Comparison of ENCODE assay signal across 11 cellular contexts in the genomic region with DNA sequence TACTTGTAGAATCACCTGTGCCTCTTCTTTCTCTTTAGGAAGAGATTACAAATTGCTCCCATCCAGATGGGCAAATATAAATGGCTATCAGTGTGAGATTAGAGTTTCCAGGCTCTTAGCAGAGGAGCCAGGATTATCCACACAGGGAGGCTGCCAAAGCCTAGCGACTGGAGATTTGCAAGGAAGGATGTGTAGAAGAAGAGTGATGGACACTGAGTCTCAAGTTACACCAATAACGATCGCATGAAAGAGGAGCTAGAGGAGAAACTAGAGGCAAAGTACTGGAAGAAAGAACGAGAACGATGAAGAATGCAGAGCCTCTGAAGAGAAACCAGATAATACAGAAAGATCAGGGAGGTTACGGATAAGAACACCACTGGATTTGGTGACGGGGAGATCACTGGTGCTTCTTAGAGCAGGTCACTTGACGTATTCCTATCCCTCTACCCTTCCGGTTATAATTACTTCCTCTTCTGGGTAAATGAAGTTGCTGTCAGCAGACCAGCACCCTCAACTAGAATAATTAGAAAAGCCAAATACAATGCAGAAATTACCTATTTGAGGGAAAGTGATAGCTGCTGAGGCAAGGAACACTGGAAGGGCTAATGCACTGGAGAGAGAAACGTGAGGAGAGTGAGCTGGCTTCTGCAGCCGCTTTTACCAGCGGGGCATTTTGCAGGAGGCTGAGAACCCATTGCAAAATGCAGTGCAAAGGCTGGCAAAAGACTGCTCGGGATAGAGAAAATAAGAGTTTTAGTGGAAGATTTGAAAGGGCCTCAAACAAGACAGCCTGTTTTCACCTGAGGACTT.
A peak's percentile ranks its signal among the peaks of the same experiment; 100 is the strongest.
DNase-seq lines count a peak whose midpoint lies in the region; ATAC-seq, FAIRE-seq and TF ChIP-seq lines count a peak whose summit lies in the region.
"Had no signal": no experiment of that assay in that cellular context is flagged by ENCODE, and none has a peak within 500 bp of the region (broad histone marks: within the 10 kb centered on the region; RNA-seq: fewer than 3 reads in every experiment).

No MANE protein-coding gene starts in this region.

- H3K36me3 ChIP-seq in colonic mucosa (no peaks in the 10 kb centered on the region), neutrophil (no peaks in the 10 kb centered on the region), tibial nerve (no peaks in the 10 kb centered on the region)

- H3K4me3 ChIP-seq in colonic mucosa (no peak overlapping the region), neutrophil (ENCODE audit: low read depth in 1 of 2, low read length in 1 of 2) (peak overlapping the region; percentile 41 to 42), tibial nerve (no peak overlapping the region)

- H3K4me1 ChIP-seq in colonic mucosa (peaks cover 5% of the 10 kb centered on the region), neutrophil (ENCODE audit: control insufficient read depth in 1 of 2, insufficient read depth in 1 of 2, low read depth in 1 of 2, low read length in 1 of 2) (peaks cover 59 to 64% of the 10 kb centered on the region in 2 experiments), tibial nerve (peaks cover 0 to 5% (median 0%) of the 10 kb centered on the region in 4 donors)

- peak overlapping the region; percentile 27 for H3K27ac ChIP-seq in colonic mucosa
- peak overlapping the region; percentile 92 for H3K27ac ChIP-seq in neutrophil
- no peak overlapping the region for H3K27ac ChIP-seq in tibial nerve

- ATAC-seq in GM19467 (IDR thresholded peaks at IDR 0.05; ENCODE audit: unreplicated experiment), result no peak

- TF ChIP-seq CTCF in D721Med (IDR thresholded peaks at IDR 0.05; ENCODE audit: insufficient read depth, missing control alignments) (no peak), colonic mucosa (IDR thresholded peaks at IDR 0.05) (no peak), neutrophil (IDR thresholded peaks at IDR 0.05) (no peak), tibial nerve (IDR thresholded peaks at IDR 0.05) (no peak)

- 49 to 50% methylated on average over 13 of the region's 13 CpGs for WGBS in tibial nerve, 2 donors

- FAIRE-seq in D721Med (lab: Jason Lieb, UNC), result peak; percentile 89

- peak; percentile 28 for DNase-seq in D721Med (ENCODE audit: insufficient read length, low spot score)
- peak; percentile 79 for DNase-seq in NCI-H526 treated with DMSO at 0.1 percent for 48 hours (lab: John Stamatoyannopoulos, UW)
- no peak for DNase-seq in colonic mucosa
- DNase-seq in stimulated activated CD4-positive, alpha-beta T cell treated with anti-CD3 and anti-CD28 coated beads, Interleukin-2, amount 100 ng/mL, for 48 hours, result no peak
- DNase-seq in NCI-H146 treated with DMSO at 0.1 percent for 48 hours (lab: John Stamatoyannopoulos, UW; ENCODE audit: unreplicated experiment), result no peak
- no peak for DNase-seq in tibial nerve (ENCODE audit: low spot score in 2 of 2)
- DNase-seq: activated T-cell treated with anti-CD3 and anti-CD28 coated beads, Interleukin-2, amount 50 U/mL, for 24 hours; COR-L47; KG1 had no signal

- H3K9me3 ChIP-seq in colonic mucosa (no peaks in the 10 kb centered on the region), neutrophil (no peaks in the 10 kb centered on the region), tibial nerve (no peaks in the 10 kb centered on the region)

- no peaks in the 10 kb centered on the region for H3K27me3 ChIP-seq in colonic mucosa
- no peaks in the 10 kb centered on the region for H3K27me3 ChIP-seq in neutrophil
- H3K27me3 ChIP-seq in tibial nerve, result no peaks in the 10 kb centered on the region

- TF ChIP-seq EP300 in tibial nerve (IDR thresholded peaks at IDR 0.05), result no peak

- H3K9ac ChIP-seq in colonic mucosa (ENCODE audit: low read depth in 2 of 2, low read length in 2 of 2), result peak overlapping the region in 1 of 2 donors; percentile 48

- TF ChIP-seq POLR2A in tibial nerve (IDR thresholded peaks at IDR 0.05), result no peak

- intact Hi-C loops in colonic mucosa (cut with DNase I), result no loop called here

Comparison
In these comparisons a context has a peak if more than half of its experiments do, and no peak if none do; other contexts are left out.
1. DNase-seq: peak in D721Med (single experiment) and NCI-H526 treated with DMSO at 0.1 percent for 48 hours (single experiment); none in colonic mucosa (single experiment), stimulated activated CD4-positive, alpha-beta T cell treated with anti-CD3 and anti-CD28 coated beads, Interleukin-2, amount 100 ng/mL, for 48 hours (0 of 2), NCI-H146 treated with DMSO at 0.1 percent for 48 hours (single experiment) and tibial nerve (0 of 2).
2. H3K27ac ChIP-seq: peak in colonic mucosa (single experiment) and neutrophil (single experiment); none in tibial nerve (0 of 4).
3. H3K4me3 ChIP-seq: peak in neutrophil (2 of 2); none in colonic mucosa (single experiment) and tibial nerve (0 of 4).